Comparison of ENCODE assay signal across 8 cellular contexts in genomic region chr16:84116720-84117481, GRCh38. TPM values are rescaled to one million over a fixed set of nuclear protein-coding genes. Genes with fewer than 3 reads are reported as not detected.
A peak's percentile ranks its signal among the peaks of the same experiment; 100 is the strongest.
DNase-seq lines count a peak whose midpoint lies in the region; ATAC-seq and TF ChIP-seq lines count a peak whose summit lies in the region.

TSS of gene MBTPS1 (minus strand) at chr16:84116942. CDS start at chr16:84101783, 15,159 bp downstream.

- peaks cover 8% of the 10 kb centered on the region; the same call in 1 of the 2 replicates for H4K20me1 ChIP-seq in SK-N-SH (ENCODE audit: insufficient read depth)

- peak within 1 kb of the TSS; percentile 99 for H3K27ac Mint-ChIP-seq in activated naive CD4-positive, alpha-beta T cell treated with anti-CD3 and anti-CD28 coated beads, Interleukin-2, amount 50 U/mL, for 24 hours

- 3% methylated on average over 11 of the region's 93 CpGs for WGBS in SK-N-SH (ENCODE audit: low lambda C conversion rate)
- 1% methylated on average over 41 to 69 of the region's 93 CpGs for WGBS in testis, 2 donors

- no peak; a peak in 1 of 4 replicates for TF ChIP-seq EP300 in SK-N-SH (IDR thresholded peaks at IDR 0.05; ENCODE audit: borderline replicate concordance in 1 of 2, low read depth in 1 of 2, low read length in 1 of 2)

- H3K9me3 ChIP-seq in SK-N-SH (no peaks in the 10 kb centered on the region), testis (no peaks in the 10 kb centered on the region)

- H3K4me3 Mint-ChIP-seq in activated naive CD4-positive, alpha-beta T cell treated with anti-CD3 and anti-CD28 coated beads, Interleukin-2, amount 50 U/mL, for 24 hours: peak within 1 kb of the TSS; percentile 96

- peaks cover 2% of the 10 kb centered on the region for H3F3A ChIP-seq in SK-N-SH (replicated peaks; ENCODE audit: insufficient read depth)

- H3K27ac ChIP-seq in SK-N-SH (ENCODE audit: low read depth in 2 of 2, low read length in 1 of 2) (peak within 1 kb of the TSS; percentile 59 to 73; a peak in 3 of 4 replicates), testis (peak within 1 kb of the TSS; percentile 81 to 93)

- intact Hi-C loops in testis (cut with DNase I; ENCODE audit: low total_unique reads): loop anchor here (2.0 kb wide), 1 partner anchor 30 kb away; no protein-coding TSS in a partner anchor

- peak within 1 kb of the TSS; percentile 84 for H2AFZ ChIP-seq in SK-N-SH (ENCODE audit: low read depth)

- CTCF ChIA-PET in SK-N-SH (lab: Yijun Ruan, JAX): interaction anchor here (0.7 to 3.9 kb wide), 13 partner anchors 11 to 160 kb away, joined by 3 to 18 read pairs (median 5); partner anchors contain the start of gene TAF1C

- H3K27me3 ChIP-seq in GM06990 (replicated peaks; ENCODE audit: control insufficient read depth, insufficient read depth, low read length) (no peaks in the 10 kb centered on the region), SK-N-SH (ENCODE audit: insufficient read depth) (no peaks in the 10 kb centered on the region), testis (no peaks in the 10 kb centered on the region)

- DNase-seq in GM06990 (ENCODE audit: extremely low read depth, insufficient read length) (peak; percentile 99), NCI-H1048 (lab: John Stamatoyannopoulos, UW) (peak; percentile 79), SK-N-SH (peak; percentile 99), glomerular endothelial cell (ENCODE audit: extremely low read depth, low read depth, low spot score) (peak; percentile 68), omental fat pad (ENCODE audit: low spot score) (peak; percentile 87), testis (peak; percentile 98)

- TF ChIP-seq RAD21 in SK-N-SH (IDR thresholded peaks at IDR 0.05; ENCODE audit: low read length): no peak

- peak within 1 kb of the TSS; percentile 94 for H3K4me3 ChIP-seq in GM06990 (replicated peaks; ENCODE audit: low read depth, low read length)
- H3K4me3 ChIP-seq in SK-N-SH (ENCODE audit: low read depth in 2 of 2, low read length in 1 of 2): peak within 1 kb of the TSS; percentile 88 to 93
- peak within 1 kb of the TSS; percentile 97 for H3K4me3 ChIP-seq in testis

- H3K36me3 ChIP-seq in GM06990 (ENCODE audit: control insufficient read depth, insufficient read depth, low read length) (no peaks in the 10 kb centered on the region; the same call in 1 of the 2 replicates), SK-N-SH (replicated peaks in 1 of 2; ENCODE audit: control insufficient read depth in 1 of 2, insufficient read depth in 2 of 2, low read length in 1 of 2) (peaks cover 7 to 9% of the 10 kb centered on the region in 2 experiments), testis (ENCODE audit: low read depth, missing control alignments) (no peaks in the 10 kb centered on the region)

- peak; percentile 92 for ATAC-seq in HG02588 (IDR thresholded peaks at IDR 0.05; ENCODE audit: unreplicated experiment)
- peak; percentile 99 for ATAC-seq in omental fat pad (ENCODE audit: low FRiP score)

- H3K36me3 Mint-ChIP-seq in activated naive CD4-positive, alpha-beta T cell treated with anti-CD3 and anti-CD28 coated beads, Interleukin-2, amount 50 U/mL, for 24 hours: peaks cover 2% of the 10 kb centered on the region

- TF ChIP-seq POLR2A in testis (IDR thresholded peaks at IDR 0.05): no peak

- peaks cover 7 to 11% of the 10 kb centered on the region in 2 experiments; a peak in 3 of 4 replicates for H3K4me1 ChIP-seq in SK-N-SH (ENCODE audit: control insufficient read depth in 1 of 2, insufficient read depth in 2 of 2, low read depth in 1 of 2, low read length in 1 of 2)
- peaks cover 10% of the 10 kb centered on the region for H3K4me1 ChIP-seq in testis

- no peaks in the 10 kb centered on the region for H3K9me2 ChIP-seq in SK-N-SH

- peak within 1 kb of the TSS; percentile 93 for H3K4me2 ChIP-seq in SK-N-SH

- peak within 1 kb of the TSS; percentile 92 for H3K9ac ChIP-seq in SK-N-SH

- peaks cover 32% of the 10 kb centered on the region for H3K4me1 Mint-ChIP-seq in activated naive CD4-positive, alpha-beta T cell treated with anti-CD3 and anti-CD28 coated beads, Interleukin-2, amount 50 U/mL, for 24 hours

- H3K79me2 ChIP-seq in SK-N-SH (ENCODE audit: insufficient read depth): peaks cover 57% of the 10 kb centered on the region

- H3K9me3 Mint-ChIP-seq in activated naive CD4-positive, alpha-beta T cell treated with anti-CD3 and anti-CD28 coated beads, Interleukin-2, amount 50 U/mL, for 24 hours: no peaks in the 10 kb centered on the region

- POLR2A ChIA-PET in SK-N-SH (lab: Yijun Ruan, JAX): interaction anchor here (0.7 to 1.3 kb wide), 5 partner anchors 11 to 160 kb away, joined by 3 to 9 read pairs (median 4); partner anchors contain the start of genes DNAAF1, HSDL1 and TAF1C

- TF ChIP-seq CTCF in GM06990 (IDR thresholded peaks at IDR 0.05; ENCODE audit: insufficient read depth, low read length, poor library complexity, severe bottlenecking): no peak
- TF ChIP-seq CTCF in SK-N-SH (IDR thresholded peaks at IDR 0.05): no peak; the same call in 1 of the 2 replicates
- no peak for TF ChIP-seq CTCF in omental fat pad (IDR thresholded peaks at IDR 0.05)
- peak in 2 of 3 experiments; percentile 8 to 35 for TF ChIP-seq CTCF in testis (IDR thresholded peaks at IDR 0.05)

- no peaks in the 10 kb centered on the region for H3K27me3 Mint-ChIP-seq in activated naive CD4-positive, alpha-beta T cell treated with anti-CD3 and anti-CD28 coated beads, Interleukin-2, amount 50 U/mL, for 24 hours

TF ChIP-seq in SK-N-SH, 30 proteins besides CTCF, POLR2A, EP300 and RAD21:
- peak; percentile 71; the same call in 1 of the 2 replicates for TF ChIP-seq MAX (IDR thresholded peaks at IDR 0.05; ENCODE audit: low read depth)
- TF ChIP-seq FOXJ3 (CRISPR knock-in tag; IDR thresholded peaks at IDR 0.05): 0 out of 2 replicates have a peak, but pooled peaks have one; percentile 36
- no peak for TF ChIP-seq PBX3 (IDR thresholded peaks at IDR 0.05)
- TF ChIP-seq YY1 (IDR thresholded peaks at IDR 0.05; ENCODE audit: low read depth): peak; percentile 17
- TF ChIP-seq ZBTB33 (IDR thresholded peaks at IDR 0.05; ENCODE audit: borderline replicate concordance, low read depth): peak; percentile 97
- TF ChIP-seq TAF1 (IDR thresholded peaks at IDR 0.05; ENCODE audit: borderline replicate concordance, low read depth, low read length): peak; percentile 60
- 0 out of 2 replicates have a peak, but pooled peaks have one; percentile 28 for TF ChIP-seq RCOR1 (IDR thresholded peaks at IDR 0.05; ENCODE audit: low read length)
- TF ChIP-seq NRF1 (IDR thresholded peaks at IDR 0.05; ENCODE audit: low read depth, low read length): peak; percentile 34; the same call in 1 of the 2 replicates
- TF ChIP-seq CHD2 (IDR thresholded peaks at IDR 0.05; ENCODE audit: low read length, partially characterized antibody): peak; percentile 99
- TF ChIP-seq USF1 (IDR thresholded peaks at IDR 0.05; ENCODE audit: borderline replicate concordance, low read depth): no peak
- TF ChIP-seq SMC3 (IDR thresholded peaks at IDR 0.05; ENCODE audit: low read depth, low read length): no peak
- peak; percentile 79; the same call in 1 of the 2 replicates for TF ChIP-seq MXI1 (IDR thresholded peaks at IDR 0.05; ENCODE audit: low read depth, low read length)
- TF ChIP-seq POLR2AphosphoS5 (IDR thresholded peaks at IDR 0.05; ENCODE audit: low read depth, low read length): peak; percentile 77
- TF ChIP-seq SIN3A (IDR thresholded peaks at IDR 0.05; ENCODE audit: borderline replicate concordance, low read depth, low read length): peak; percentile 87

RNA-seq across cellular contexts. Expression of gene MBTPS1, which starts in this region (rescaled TPM):
- polyA plus RNA-seq in SK-N-SH (2012; rRNA removed) (81.6 and 84.9 TPM in 2 replicates), testis (ENCODE audit: insufficient read depth, low read depth, low replicate concordance) (59.0 TPM)
- polyA plus RNA-seq in SK-N-SH (2012; cell fraction: cytosol; rRNA removed): 81.9 and 82.5 TPM in 2 replicates
- polyA plus RNA-seq in SK-N-SH (2012; cell fraction: nucleus; rRNA removed): 140 and 164 TPM in 2 replicates
- total RNA-seq in glomerular endothelial cell (107 and 122 TPM in 2 replicates), omental fat pad (100 to 1,000 TPM in 1 of 4 donors, 10 to 100 TPM in 3; 75.3 to 100 (median 84.3) TPM), testis (100 to 1,000 TPM; 104 to 122 TPM)

Comparison
In these comparisons a context has a peak if more than half of its experiments do, and no peak if none do; other contexts are left out.
1. Peak in every context shown above with its lines: DNase-seq, ATAC-seq, H3K4me3 ChIP-seq and H3K27ac ChIP-seq.
2. CTCF ChIP-seq: peak in testis (2 of 3); none in GM06990 (single experiment), SK-N-SH (single experiment) and omental fat pad (0 of 3).